In the genomic region with DNA sequence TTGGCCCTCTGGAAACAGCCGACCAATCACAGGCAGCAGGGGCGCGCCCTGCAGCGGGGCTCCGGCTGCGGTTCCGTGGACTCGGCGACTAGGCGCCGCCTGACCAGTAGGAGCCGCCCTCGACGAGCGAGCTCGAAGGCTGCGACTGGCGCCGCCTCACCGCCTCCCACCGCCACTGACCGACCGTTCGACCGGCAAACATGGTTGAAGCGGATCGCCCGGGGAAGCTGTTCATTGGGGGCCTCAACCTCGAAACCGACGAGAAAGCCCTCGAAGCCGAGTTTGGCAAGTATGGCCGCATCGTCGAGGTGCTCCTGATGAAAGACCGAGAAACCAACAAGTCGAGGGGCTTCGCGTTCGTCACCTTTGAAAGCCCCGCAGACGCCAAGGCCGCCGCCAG, we compare ENCODE assay signal across 2 cellular contexts.
TF ChIP-seq lines count a peak whose summit lies in the region.

A gene (plus strand): TSS at position 78 of the 400 bp plus-strand sequence. CDS start 123 bp downstream, at position 201.

TF ChIP-seq in SK-N-SH, 30 proteins besides CTCF, POLR2A, EP300 and RAD21 (continued from another document):
- TF ChIP-seq, protein P1, sequence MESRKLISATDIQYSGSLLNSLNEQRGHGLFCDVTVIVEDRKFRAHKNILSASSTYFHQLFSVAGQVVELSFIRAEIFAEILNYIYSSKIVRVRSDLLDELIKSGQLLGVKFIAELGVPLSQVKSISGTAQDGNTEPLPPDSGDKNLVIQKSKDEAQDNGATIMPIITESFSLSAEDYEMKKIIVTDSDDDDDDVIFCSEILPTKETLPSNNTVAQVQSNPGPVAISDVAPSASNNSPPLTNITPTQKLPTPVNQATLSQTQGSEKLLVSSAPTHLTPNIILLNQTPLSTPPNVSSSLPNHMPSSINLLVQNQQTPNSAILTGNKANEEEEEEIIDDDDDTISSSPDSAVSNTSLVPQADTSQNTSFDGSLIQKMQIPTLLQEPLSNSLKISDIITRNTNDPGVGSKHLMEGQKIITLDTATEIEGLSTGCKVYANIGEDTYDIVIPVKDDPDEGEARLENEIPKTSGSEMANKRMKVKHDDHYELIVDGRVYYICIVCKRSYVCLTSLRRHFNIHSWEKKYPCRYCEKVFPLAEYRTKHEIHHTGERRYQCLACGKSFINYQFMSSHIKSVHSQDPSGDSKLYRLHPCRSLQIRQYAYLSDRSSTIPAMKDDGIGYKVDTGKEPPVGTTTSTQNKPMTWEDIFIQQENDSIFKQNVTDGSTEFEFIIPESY (IDR thresholded peaks at IDR 0.05; ENCODE audit: borderline replicate concordance, low read depth): no peak
- TF ChIP-seq, protein P2, sequence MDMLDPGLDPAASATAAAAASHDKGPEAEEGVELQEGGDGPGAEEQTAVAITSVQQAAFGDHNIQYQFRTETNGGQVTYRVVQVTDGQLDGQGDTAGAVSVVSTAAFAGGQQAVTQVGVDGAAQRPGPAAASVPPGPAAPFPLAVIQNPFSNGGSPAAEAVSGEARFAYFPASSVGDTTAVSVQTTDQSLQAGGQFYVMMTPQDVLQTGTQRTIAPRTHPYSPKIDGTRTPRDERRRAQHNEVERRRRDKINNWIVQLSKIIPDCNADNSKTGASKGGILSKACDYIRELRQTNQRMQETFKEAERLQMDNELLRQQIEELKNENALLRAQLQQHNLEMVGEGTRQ (IDR thresholded peaks at IDR 0.05; ENCODE audit: borderline replicate concordance, low read depth, low read length): no peak
- no peak for TF ChIP-seq CHD2 (IDR thresholded peaks at IDR 0.05; ENCODE audit: low read length, partially characterized antibody)
- TF ChIP-seq FOXM1 (IDR thresholded peaks at IDR 0.05; ENCODE audit: low read depth): no peak
- no peak for TF ChIP-seq EZH2phosphoT487 (IDR thresholded peaks at IDR 0.05; ENCODE audit: borderline replicate concordance, low read depth)
- TF ChIP-seq, protein P3, sequence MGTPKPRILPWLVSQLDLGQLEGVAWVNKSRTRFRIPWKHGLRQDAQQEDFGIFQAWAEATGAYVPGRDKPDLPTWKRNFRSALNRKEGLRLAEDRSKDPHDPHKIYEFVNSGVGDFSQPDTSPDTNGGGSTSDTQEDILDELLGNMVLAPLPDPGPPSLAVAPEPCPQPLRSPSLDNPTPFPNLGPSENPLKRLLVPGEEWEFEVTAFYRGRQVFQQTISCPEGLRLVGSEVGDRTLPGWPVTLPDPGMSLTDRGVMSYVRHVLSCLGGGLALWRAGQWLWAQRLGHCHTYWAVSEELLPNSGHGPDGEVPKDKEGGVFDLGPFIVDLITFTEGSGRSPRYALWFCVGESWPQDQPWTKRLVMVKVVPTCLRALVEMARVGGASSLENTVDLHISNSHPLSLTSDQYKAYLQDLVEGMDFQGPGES (IDR thresholded peaks at IDR 0.05; ENCODE audit: low read depth, low read length): no peak
- TF ChIP-seq RXRA (IDR thresholded peaks at IDR 0.05; ENCODE audit: borderline replicate concordance, low read depth): no peak

TF ChIP-seq in SK-N-SH treated with all-trans-retinoic acid at 6 μM for 48 hours, 23 proteins besides CTCF, POLR2A, EP300 and RAD21 (continued from another document):
- TF ChIP-seq, protein P4, sequence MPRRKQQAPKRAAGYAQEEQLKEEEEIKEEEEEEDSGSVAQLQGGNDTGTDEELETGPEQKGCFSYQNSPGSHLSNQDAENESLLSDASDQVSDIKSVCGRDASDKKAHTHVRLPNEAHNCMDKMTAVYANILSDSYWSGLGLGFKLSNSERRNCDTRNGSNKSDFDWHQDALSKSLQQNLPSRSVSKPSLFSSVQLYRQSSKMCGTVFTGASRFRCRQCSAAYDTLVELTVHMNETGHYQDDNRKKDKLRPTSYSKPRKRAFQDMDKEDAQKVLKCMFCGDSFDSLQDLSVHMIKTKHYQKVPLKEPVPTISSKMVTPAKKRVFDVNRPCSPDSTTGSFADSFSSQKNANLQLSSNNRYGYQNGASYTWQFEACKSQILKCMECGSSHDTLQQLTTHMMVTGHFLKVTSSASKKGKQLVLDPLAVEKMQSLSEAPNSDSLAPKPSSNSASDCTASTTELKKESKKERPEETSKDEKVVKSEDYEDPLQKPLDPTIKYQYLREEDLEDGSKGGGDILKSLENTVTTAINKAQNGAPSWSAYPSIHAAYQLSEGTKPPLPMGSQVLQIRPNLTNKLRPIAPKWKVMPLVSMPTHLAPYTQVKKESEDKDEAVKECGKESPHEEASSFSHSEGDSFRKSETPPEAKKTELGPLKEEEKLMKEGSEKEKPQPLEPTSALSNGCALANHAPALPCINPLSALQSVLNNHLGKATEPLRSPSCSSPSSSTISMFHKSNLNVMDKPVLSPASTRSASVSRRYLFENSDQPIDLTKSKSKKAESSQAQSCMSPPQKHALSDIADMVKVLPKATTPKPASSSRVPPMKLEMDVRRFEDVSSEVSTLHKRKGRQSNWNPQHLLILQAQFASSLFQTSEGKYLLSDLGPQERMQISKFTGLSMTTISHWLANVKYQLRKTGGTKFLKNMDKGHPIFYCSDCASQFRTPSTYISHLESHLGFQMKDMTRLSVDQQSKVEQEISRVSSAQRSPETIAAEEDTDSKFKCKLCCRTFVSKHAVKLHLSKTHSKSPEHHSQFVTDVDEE (CRISPR knock-in tag; IDR thresholded peaks at IDR 0.05): no peak
- TF ChIP-seq ZFP3 (CRISPR knock-in tag; IDR thresholded peaks at IDR 0.05) (no peak), ZFP30 (CRISPR knock-in tag; IDR thresholded peaks at IDR 0.05) (no peak), TOX (CRISPR knock-in tag; IDR thresholded peaks at IDR 0.05; ENCODE audit: borderline replicate concordance) (no peak), PPARA (CRISPR knock-in tag; IDR thresholded peaks at IDR 0.05; ENCODE audit: borderline replicate concordance) (no peak), TCF4 (CRISPR knock-in tag; IDR thresholded peaks at IDR 0.05; ENCODE audit: borderline replicate concordance) (no peak), ZC3H10 (CRISPR knock-in tag; IDR thresholded peaks at IDR 0.05) (no peak), OSR1 (CRISPR knock-in tag; IDR thresholded peaks at IDR 0.05) (no peak), ZNF8 (CRISPR knock-in tag; IDR thresholded peaks at IDR 0.05) (no peak), ISL1 (CRISPR knock-in tag; IDR thresholded peaks at IDR 0.05) (no peak), RARB (CRISPR knock-in tag; IDR thresholded peaks at IDR 0.05) (no peak), ESRRG (CRISPR knock-in tag; IDR thresholded peaks at IDR 0.05) (no peak)
- TF ChIP-seq, protein P5, sequence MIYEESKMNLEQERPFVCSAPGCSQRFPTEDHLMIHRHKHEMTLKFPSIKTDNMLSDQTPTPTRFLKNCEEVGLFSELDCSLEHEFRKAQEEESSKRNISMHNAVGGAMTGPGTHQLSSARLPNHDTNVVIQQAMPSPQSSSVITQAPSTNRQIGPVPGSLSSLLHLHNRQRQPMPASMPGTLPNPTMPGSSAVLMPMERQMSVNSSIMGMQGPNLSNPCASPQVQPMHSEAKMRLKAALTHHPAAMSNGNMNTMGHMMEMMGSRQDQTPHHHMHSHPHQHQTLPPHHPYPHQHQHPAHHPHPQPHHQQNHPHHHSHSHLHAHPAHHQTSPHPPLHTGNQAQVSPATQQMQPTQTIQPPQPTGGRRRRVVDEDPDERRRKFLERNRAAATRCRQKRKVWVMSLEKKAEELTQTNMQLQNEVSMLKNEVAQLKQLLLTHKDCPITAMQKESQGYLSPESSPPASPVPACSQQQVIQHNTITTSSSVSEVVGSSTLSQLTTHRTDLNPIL (CRISPR knock-in tag; IDR thresholded peaks at IDR 0.05; ENCODE audit: low read depth): no peak
- TF ChIP-seq, protein P6, sequence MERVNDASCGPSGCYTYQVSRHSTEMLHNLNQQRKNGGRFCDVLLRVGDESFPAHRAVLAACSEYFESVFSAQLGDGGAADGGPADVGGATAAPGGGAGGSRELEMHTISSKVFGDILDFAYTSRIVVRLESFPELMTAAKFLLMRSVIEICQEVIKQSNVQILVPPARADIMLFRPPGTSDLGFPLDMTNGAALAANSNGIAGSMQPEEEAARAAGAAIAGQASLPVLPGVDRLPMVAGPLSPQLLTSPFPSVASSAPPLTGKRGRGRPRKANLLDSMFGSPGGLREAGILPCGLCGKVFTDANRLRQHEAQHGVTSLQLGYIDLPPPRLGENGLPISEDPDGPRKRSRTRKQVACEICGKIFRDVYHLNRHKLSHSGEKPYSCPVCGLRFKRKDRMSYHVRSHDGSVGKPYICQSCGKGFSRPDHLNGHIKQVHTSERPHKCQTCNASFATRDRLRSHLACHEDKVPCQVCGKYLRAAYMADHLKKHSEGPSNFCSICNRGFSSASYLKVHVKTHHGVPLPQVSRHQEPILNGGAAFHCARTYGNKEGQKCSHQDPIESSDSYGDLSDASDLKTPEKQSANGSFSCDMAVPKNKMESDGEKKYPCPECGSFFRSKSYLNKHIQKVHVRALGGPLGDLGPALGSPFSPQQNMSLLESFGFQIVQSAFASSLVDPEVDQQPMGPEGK (CRISPR knock-in tag; IDR thresholded peaks at IDR 0.05; ENCODE audit: borderline replicate concordance): no peak
